In the genomic region with DNA sequence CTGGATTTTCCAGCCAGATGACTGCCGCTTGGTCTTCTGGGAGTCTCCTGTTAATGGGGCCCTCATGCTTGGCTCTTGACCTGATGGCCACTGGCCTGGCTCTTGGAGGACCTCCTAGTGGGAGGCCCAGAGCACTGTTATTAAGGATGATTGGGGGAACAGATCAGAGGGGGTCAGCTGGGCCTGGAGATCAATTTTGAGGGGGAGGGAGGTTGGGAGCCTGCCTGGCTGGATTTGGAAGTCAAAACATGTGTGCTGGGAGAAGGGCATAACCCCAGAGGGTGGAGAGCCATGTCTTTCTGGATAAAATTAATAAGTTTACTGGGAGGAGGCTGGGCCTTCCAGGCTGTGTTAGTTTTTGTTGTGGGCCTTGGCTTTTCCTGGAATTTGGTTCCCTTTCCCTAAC, we compare ENCODE assay signal across 8 cellular contexts. TPM values are rescaled to one million over a fixed set of nuclear protein-coding genes. Genes with fewer than 3 reads are reported as not detected.
A peak's percentile ranks its signal among the peaks of the same experiment; 100 is the strongest.
DNase-seq lines count a peak whose midpoint lies in the region; ATAC-seq and TF ChIP-seq lines count a peak whose summit lies in the region.

No MANE protein-coding gene starts in this region.

- TF ChIP-seq CTCF in dorsolateral prefrontal cortex (IDR thresholded peaks at IDR 0.05 in 54 of 56, conservative IDR thresholded peaks at IDR 0.05 in 2 of 56; ENCODE audit: low read depth in 1 of 56, partially characterized antibody in 56 of 56) (no peak), natural killer cell (IDR thresholded peaks at IDR 0.05) (no peak)

- H3K36me3 Mint-ChIP-seq in activated naive CD4-positive, alpha-beta T cell treated with anti-CD3 and anti-CD28 coated beads, Interleukin-2, amount 10 ng/mL, durations not matched to agents 7 days and 5 days = peaks cover 4% of the 10 kb centered on the region
- H3K36me3 Mint-ChIP-seq in natural killer cell = peaks cover 5% of the 10 kb centered on the region

- peaks cover 24% of the 10 kb centered on the region for H3K4me1 Mint-ChIP-seq in activated naive CD4-positive, alpha-beta T cell treated with anti-CD3 and anti-CD28 coated beads, Interleukin-2, amount 10 ng/mL, durations not matched to agents 7 days and 5 days
- H3K4me1 Mint-ChIP-seq in natural killer cell = peaks cover 32 to 34% of the 10 kb centered on the region in 2 donors

- H3K27me3 Mint-ChIP-seq in activated naive CD4-positive, alpha-beta T cell treated with anti-CD3 and anti-CD28 coated beads, Interleukin-2, amount 10 ng/mL, durations not matched to agents 7 days and 5 days = no peaks in the 10 kb centered on the region
- no peaks in the 10 kb centered on the region for H3K27me3 Mint-ChIP-seq in natural killer cell (ENCODE audit: low read depth in 2 of 2)

- peak overlapping the region in 51 of 59 donors; percentile 14 to 99 (median 96) for H3K27ac ChIP-seq in dorsolateral prefrontal cortex
- peak overlapping the region in 1 of 2 donors; percentile 15 for H3K27ac ChIP-seq in aorta (ENCODE audit: low read depth in 1 of 2, low read length in 2 of 2)

- H3K27ac Mint-ChIP-seq in activated naive CD4-positive, alpha-beta T cell treated with anti-CD3 and anti-CD28 coated beads, Interleukin-2, amount 10 ng/mL, durations not matched to agents 7 days and 5 days = no peak overlapping the region
- H3K27ac Mint-ChIP-seq in natural killer cell = peak overlapping the region; percentile 94 to 95

- H3K4me3 ChIP-seq in dorsolateral prefrontal cortex (peak overlapping the region in 1 of 59 donors; percentile 68), aorta (ENCODE audit: low read length in 2 of 2) (no peak overlapping the region)

- no peaks in the 10 kb centered on the region for H3K27me3 ChIP-seq in dorsolateral prefrontal cortex
- H3K27me3 ChIP-seq in aorta (ENCODE audit: control insufficient read depth in 1 of 2, insufficient read depth in 2 of 2, low read length in 1 of 2) = no peaks in the 10 kb centered on the region

- CTCF ChIA-PET in activated naive CD4-positive, alpha-beta T cell treated with anti-CD3 and anti-CD28 coated beads, Interleukin-2, amount 10 ng/mL, durations not matched to agents 7 days and 5 days (lab: Charles Lee) = interaction anchor here (2.5 kb wide), 1 partner anchor 401 kb away, joined by 7 read pairs; no protein-coding TSS in a partner anchor

- peaks cover 3 to 5% of the 10 kb centered on the region in 2 donors for H3K4me1 ChIP-seq in aorta (ENCODE audit: control insufficient read depth in 1 of 2, insufficient read depth in 2 of 2, low read length in 2 of 2)

- ATAC-seq in natural killer cell = no peak
- ATAC-seq in aorta (ENCODE audit: low FRiP score) = peak; percentile 65
- no peak for ATAC-seq in GM19035 (IDR thresholded peaks at IDR 0.05; ENCODE audit: unreplicated experiment)

- no peaks in the 10 kb centered on the region for H3K36me3 ChIP-seq in aorta (ENCODE audit: control insufficient read depth in 1 of 2, insufficient read depth in 2 of 2, low read length in 1 of 2)

- 88 to 92% methylated on average over 1 of the region's 1 CpG for WGBS in aorta, 2 donors

- intact Hi-C loops in dorsolateral prefrontal cortex (cut with DNase I) = loop anchor here (5.0 to 10.0 kb wide), 5 partner anchors 396 to 459 kb away; no protein-coding TSS in a partner anchor
- intact Hi-C loops in natural killer cell (cut with micrococcal nuclease) = loop anchor here (5.0 to 10.0 kb wide), 4 partner anchors 253 to 543 kb away; no protein-coding TSS in a partner anchor
- intact Hi-C loops in aorta (cut with DNase I) = loop anchor here (5.0 to 10.0 kb wide), 5 partner anchors 137 to 407 kb away; no protein-coding TSS in a partner anchor

- peaks cover 4% of the 10 kb centered on the region for H3K9me3 Mint-ChIP-seq in activated naive CD4-positive, alpha-beta T cell treated with anti-CD3 and anti-CD28 coated beads, Interleukin-2, amount 10 ng/mL, durations not matched to agents 7 days and 5 days
- peaks cover 0 to 3% of the 10 kb centered on the region in 2 donors for H3K9me3 Mint-ChIP-seq in natural killer cell

- peak overlapping the region; percentile 85 for H3K4me3 Mint-ChIP-seq in activated naive CD4-positive, alpha-beta T cell treated with anti-CD3 and anti-CD28 coated beads, Interleukin-2, amount 10 ng/mL, durations not matched to agents 7 days and 5 days
- H3K4me3 Mint-ChIP-seq in natural killer cell = peak overlapping the region; percentile 68

- no peak for DNase-seq in activated naive CD4-positive, alpha-beta T cell treated with anti-CD3 and anti-CD28 coated beads, Interleukin-2, amount 10 ng/mL, durations not matched to agents 7 days and 5 days
- DNase-seq in activated naive CD4-positive, alpha-beta T cell (lab: John Stamatoyannopoulos, UW) = no peak
- DNase-seq in dorsolateral prefrontal cortex (no peak), natural killer cell (no peak), aorta (peak in 1 of 2 donors; percentile 73), MV-4-11 (lab: John Stamatoyannopoulos, UW) (no peak), HT-29 (ENCODE audit: low spot score) (no peak)

- no peaks in the 10 kb centered on the region for H3K9me3 ChIP-seq in aorta (ENCODE audit: control insufficient read depth, low read length)

RNA-seq across cellular contexts. Expression of a gene that starts 1.3 kb away (rescaled TPM):
- total RNA-seq in dorsolateral prefrontal cortex (10 to 100 TPM; 23.4 to 68.4 (median 36.5) TPM), natural killer cell (10 to 100 TPM; 21.8 to 31.5 (median 21.8) TPM), aorta (10 to 100 TPM; 17.3 to 25.1 TPM)
- 1 to 10 TPM; 5.3 to 6.6 TPM for polyA plus RNA-seq in aorta
- total RNA-seq in HT-29 (2014; rRNA removed; shearing (Covaris generic)) = 12.6 and 14.2 TPM in 2 replicates
